In genomic region chr2:134203175-134203574, GRCh38 we compare ENCODE assay signal across 23 cellular contexts.
"Had no signal": no experiment of that assay in that cellular context is flagged by ENCODE, and none has a peak within 500 bp of the region (broad histone marks: within the 10 kb centered on the region; RNA-seq: fewer than 3 reads in every experiment).

No MANE protein-coding gene starts in this region.

- DNase-seq: activated CD4-positive, alpha-beta T cell treated with anti-CD3 and anti-CD28 coated beads for 4 hours; activated CD4-positive, alpha-beta T cell treated with anti-CD3 and anti-CD28 coated beads, Interleukin-2, amount 50 U/mL, for 48 hours; activated CD4-positive, CD25-positive, alpha-beta regulatory T cell; activated effector memory CD4-positive, alpha-beta T cell treated with anti-CD3 and anti-CD28 coated beads, Interleukin-2, amount 50 U/mL, for 16 hours; activated naive CD4-positive, alpha-beta T cell treated with anti-CD3 and anti-CD28 coated beads, Interleukin-2, amount 10 ng/mL, durations not matched to agents 7 days and 5 days; activated T-cell treated with anti-CD3 and anti-CD28 coated beads, Interleukin-2, amount 50 U/mL, for 72 hours; body of pancreas; effector CD4-positive, alpha-beta T cell; heart right ventricle; kidney glomerular epithelial cell; left lung; naive thymus-derived CD8-positive, alpha-beta T cell; sigmoid colon; stimulated activated CD4-positive, alpha-beta T cell treated with anti-CD3 and anti-CD28 coated beads, Interleukin-15, amount 100 ng/mL, for 24 hours; stimulated activated naive B cell treated with anti-CD40 and anti-IgM and Interleukin-4, amounts not matched to agents 10 μg/mL and 1 μg/mL and 100 μg/mL, for 72 hours; T-helper 9 cell; testis; uterus had no signal

- H3K9me3 ChIP-seq: body of pancreas, heart right ventricle, left lung, sigmoid colon, testis, uterus had no signal

- H3K27ac ChIP-seq: body of pancreas, left lung, neural progenitor cell, sigmoid colon, testis, uterus had no signal

- ATAC-seq: activated T-cell treated with anti-CD3 and anti-CD28 coated beads, Interleukin-2, amount 50 U/mL, for 72 hours; body of pancreas; heart right ventricle; left lung; naive thymus-derived CD8-positive, alpha-beta T cell; stimulated activated naive B cell treated with anti-CD40 and anti-IgM and Interleukin-4, amounts not matched to agents 10 μg/mL and 1 μg/mL and 100 μg/mL, for 72 hours had no signal

- H3K27ac Mint-ChIP-seq: activated naive CD4-positive, alpha-beta T cell treated with anti-CD3 and anti-CD28 coated beads, Interleukin-2, amount 10 ng/mL, durations not matched to agents 7 days and 5 days; activated T-cell treated with anti-CD3 and anti-CD28 coated beads, Interleukin-2, amount 50 U/mL, for 72 hours; dendritic cell treated with granulocyte-macrophage colony-stimulating factor and Interleukin-4, amounts not matched to agents 40 ng/mL and 50 ng/mL, for 4 days; mesothelial cell of epicardium; neural progenitor cell; stimulated activated naive B cell treated with anti-CD40 and anti-IgM and Interleukin-4, amounts not matched to agents 10 μg/mL and 1 μg/mL and 100 μg/mL, for 72 hours had no signal

- H3K9ac ChIP-seq: neural progenitor cell had no signal

- H3K9me3 Mint-ChIP-seq: activated naive CD4-positive, alpha-beta T cell treated with anti-CD3 and anti-CD28 coated beads, Interleukin-2, amount 10 ng/mL, durations not matched to agents 7 days and 5 days; activated T-cell treated with anti-CD3 and anti-CD28 coated beads, Interleukin-2, amount 50 U/mL, for 72 hours; dendritic cell treated with granulocyte-macrophage colony-stimulating factor and Interleukin-4, amounts not matched to agents 40 ng/mL and 50 ng/mL, for 4 days; mesothelial cell of epicardium; naive thymus-derived CD8-positive, alpha-beta T cell; neural progenitor cell; stimulated activated naive B cell treated with anti-CD40 and anti-IgM and Interleukin-4, amounts not matched to agents 10 μg/mL and 1 μg/mL and 100 μg/mL, for 72 hours had no signal

- H2AFZ ChIP-seq: neural progenitor cell had no signal

- H3K4me3 ChIP-seq: body of pancreas, heart right ventricle, left lung, lung, neural progenitor cell, sigmoid colon, smooth muscle cell, testis, uterus had no signal

- H3K36me3 Mint-ChIP-seq: activated naive CD4-positive, alpha-beta T cell treated with anti-CD3 and anti-CD28 coated beads, Interleukin-2, amount 10 ng/mL, durations not matched to agents 7 days and 5 days; mesothelial cell of epicardium; neural progenitor cell had no signal

- H3K4me3 Mint-ChIP-seq: activated naive CD4-positive, alpha-beta T cell treated with anti-CD3 and anti-CD28 coated beads, Interleukin-2, amount 10 ng/mL, durations not matched to agents 7 days and 5 days; activated T-cell treated with anti-CD3 and anti-CD28 coated beads, Interleukin-2, amount 50 U/mL, for 72 hours; dendritic cell treated with granulocyte-macrophage colony-stimulating factor and Interleukin-4, amounts not matched to agents 40 ng/mL and 50 ng/mL, for 4 days; mesothelial cell of epicardium; naive thymus-derived CD8-positive, alpha-beta T cell; neural progenitor cell; stimulated activated naive B cell treated with anti-CD40 and anti-IgM and Interleukin-4, amounts not matched to agents 10 μg/mL and 1 μg/mL and 100 μg/mL, for 72 hours had no signal

- H3K4me1 ChIP-seq: uterus had no signal

- H3K27me3 ChIP-seq: body of pancreas, heart right ventricle, left lung, neural progenitor cell, sigmoid colon, testis, uterus had no signal

- H3K27me3 Mint-ChIP-seq: activated naive CD4-positive, alpha-beta T cell treated with anti-CD3 and anti-CD28 coated beads, Interleukin-2, amount 10 ng/mL, durations not matched to agents 7 days and 5 days; dendritic cell treated with granulocyte-macrophage colony-stimulating factor and Interleukin-4, amounts not matched to agents 40 ng/mL and 50 ng/mL, for 4 days; naive thymus-derived CD8-positive, alpha-beta T cell; stimulated activated naive B cell treated with anti-CD40 and anti-IgM and Interleukin-4, amounts not matched to agents 10 μg/mL and 1 μg/mL and 100 μg/mL, for 72 hours had no signal
